In genomic region chr6:16964553-16965499, GRCh38 we compare ENCODE assay signal across 8 cellular contexts.
DNase-seq lines count a peak whose midpoint lies in the region; ATAC-seq and TF ChIP-seq lines count a peak whose summit lies in the region.

No MANE protein-coding gene starts in this region.

- H3K27me3 Mint-ChIP-seq in effector memory CD8-positive, alpha-beta T cell = peaks cover 24 to 26% of the 10 kb centered on the region in 2 donors
- H3K27me3 Mint-ChIP-seq in memory B cell = peaks cover 21% of the 10 kb centered on the region

- no peak overlapping the region for H3K27ac Mint-ChIP-seq in effector memory CD8-positive, alpha-beta T cell
- H3K27ac Mint-ChIP-seq in memory B cell = no peak overlapping the region

- H3K27me3 ChIP-seq in AG04450 (ENCODE audit: control insufficient read depth, insufficient read depth, low read length) = no peaks in the 10 kb centered on the region

- H3K4me3 Mint-ChIP-seq in effector memory CD8-positive, alpha-beta T cell = no peak overlapping the region
- H3K4me3 Mint-ChIP-seq in memory B cell = no peak overlapping the region

- CTCF ChIA-PET in AG04450 (lab: Charles Lee) = interaction anchor here (0.5 to 4.7 kb wide), 34 partner anchors 10 to 631 kb away, joined by 3 to 63 read pairs (median 4); partner anchors contain the start of gene ATXN1

- POLR2A ChIA-PET in AG04450 (lab: Yijun Ruan, JAX) = interaction anchor here (0.5 to 0.8 kb wide), 3 partner anchors 115 to 204 kb away, joined by 3 to 12 read pairs (median 4); partner anchors contain the start of gene ATXN1

- H3K27ac ChIP-seq in AG04450 (ENCODE audit: low read depth, low read length) = peak overlapping the region; percentile 11

- DNase-seq in AG04450 (ENCODE audit: low read depth, low spot score) = peak; percentile 29
- peak; percentile 97 for DNase-seq in NCI-H82 treated with DMSO at 0.1 percent for 48 hours (lab: John Stamatoyannopoulos, UW; ENCODE audit: unreplicated experiment)
- peak; percentile 12 to 35 for DNase-seq in activated CD8-positive, alpha-beta memory T cell treated with anti-CD3 and anti-CD28 coated beads for 1 hour (ENCODE audit: extremely low read depth in 1 of 2, low read depth in 1 of 2)
- peak; percentile 45 to 67 (median 50) for DNase-seq in effector memory CD8-positive, alpha-beta T cell
- DNase-seq in memory B cell (ENCODE audit: low spot score in 2 of 2) = peak; percentile 11 to 22
- DNase-seq in stimulated activated CD8-positive, alpha-beta memory T cell treated with anti-CD3 and anti-CD28 coated beads, Interleukin-15, amount 100 ng/mL, for 4 hours (ENCODE audit: low read depth in 2 of 2) = peak; percentile 5 to 27

- no peak overlapping the region for H3K4me3 ChIP-seq in AG04450 (ENCODE audit: low read depth, low read length)

- H3K36me3 Mint-ChIP-seq in effector memory CD8-positive, alpha-beta T cell (ENCODE audit: insufficient read depth) = no peaks in the 10 kb centered on the region
- no peaks in the 10 kb centered on the region for H3K36me3 Mint-ChIP-seq in memory B cell

- TF ChIP-seq CTCF in AG04450 (IDR thresholded peaks at IDR 0.05; ENCODE audit: low read depth, low read length) = peak; percentile 94

- peak; percentile 91 for ATAC-seq in GM18511 (IDR thresholded peaks at IDR 0.05; ENCODE audit: unreplicated experiment)
- peak; percentile 86 for ATAC-seq in HG03280 (IDR thresholded peaks at IDR 0.05; ENCODE audit: unreplicated experiment)
- peak; percentile 83 for ATAC-seq in effector memory CD8-positive, alpha-beta T cell (replicated peaks)
- ATAC-seq in memory B cell (ENCODE audit: low read depth) = peak; percentile 48

- no peaks in the 10 kb centered on the region for H3K9me3 Mint-ChIP-seq in effector memory CD8-positive, alpha-beta T cell
- no peaks in the 10 kb centered on the region for H3K9me3 Mint-ChIP-seq in memory B cell

- peaks cover 5% of the 10 kb centered on the region in 2 donors for H3K4me1 Mint-ChIP-seq in effector memory CD8-positive, alpha-beta T cell (ENCODE audit: low read depth in 2 of 2)
- peaks cover 3% of the 10 kb centered on the region for H3K4me1 Mint-ChIP-seq in memory B cell

- no peaks in the 10 kb centered on the region for H3K9me3 ChIP-seq in AG04450 (ENCODE audit: control insufficient read depth, insufficient read depth, low read length)

Comparison
In these comparisons a context has a peak if more than half of its experiments do, and no peak if none do; other contexts are left out.
1. DNase-seq: peak in every context shown above with its lines; median percentile 97 in NCI-H82 treated with DMSO at 0.1 percent for 48 hours; 50 in effector memory CD8-positive, alpha-beta T cell; 29 in AG04450; 24 in activated CD8-positive, alpha-beta memory T cell treated with anti-CD3 and anti-CD28 coated beads for 1 hour; 16 in memory B cell; 16 in stimulated activated CD8-positive, alpha-beta memory T cell treated with anti-CD3 and anti-CD28 coated beads, Interleukin-15, amount 100 ng/mL, for 4 hours.